ENCODE assay signal across 12 cellular contexts in genomic region chr3:162641317-162641716, GRCh38.
DNase-seq lines count a peak whose midpoint lies in the region; ATAC-seq and TF ChIP-seq lines count a peak whose summit lies in the region.
"Had no signal": no experiment of that assay in that cellular context is flagged by ENCODE, and none has a peak within 500 bp of the region (broad histone marks: within the 10 kb centered on the region; RNA-seq: fewer than 3 reads in every experiment).

No MANE protein-coding gene starts in this region.

- WGBS in GM23248 (ENCODE audit: low coverage in 1 of 2, low lambda C conversion rate in 2 of 2, missing lambda C conversion rate in 2 of 2), 2 experiments: 59 to 69% methylated on average over 3 of the region's 3 CpGs

- no peak overlapping the region for H3K4me3 ChIP-seq in GM23248
- peak overlapping the region; percentile 5 for H3K4me3 ChIP-seq in Loucy (ENCODE audit: low read length, poor library complexity, severe bottlenecking)
- no peak overlapping the region for H3K4me3 ChIP-seq in right atrium auricular region
- H3K4me3 ChIP-seq: A549 had no signal

- H3K4me1 ChIP-seq in GM23248 (ENCODE audit: insufficient read depth) (peaks cover 10% of the 10 kb centered on the region; the same call in 1 of the 2 replicates), Loucy (ENCODE audit: insufficient read depth, low read length, poor library complexity, severe bottlenecking) (peaks cover 15% of the 10 kb centered on the region), right atrium auricular region (no peaks in the 10 kb centered on the region)
- H3K4me1 ChIP-seq: A549, Caco-2 had no signal

- H3K79me2 ChIP-seq in GM23248 (ENCODE audit: insufficient read depth) (no peaks in the 10 kb centered on the region), Loucy (ENCODE audit: insufficient read depth, low read length) (no peaks in the 10 kb centered on the region)

- no peaks in the 10 kb centered on the region for H3K9me3 ChIP-seq in GM23248 (ENCODE audit: low read depth)
- H3K9me3 ChIP-seq in Loucy (ENCODE audit: insufficient read depth, low read depth, low read length): no peaks in the 10 kb centered on the region
- H3K9me3 ChIP-seq in right atrium auricular region: peaks cover 0 to 8% of the 10 kb centered on the region in 2 donors
- H3K9me3 ChIP-seq: BE2C, Caco-2 had no signal

- H3K4me2 ChIP-seq in GM23248 (ENCODE audit: unreplicated experiment) (no peak overlapping the region), Loucy (ENCODE audit: low read depth, low read length, poor library complexity, severe bottlenecking) (peak overlapping the region; percentile 45)
- H3K4me2 ChIP-seq: A549 had no signal

- H3K9me2 ChIP-seq in GM23248 (ENCODE audit: insufficient read depth): no peaks in the 10 kb centered on the region
- H3K9me2 ChIP-seq in Loucy (replicated peaks; ENCODE audit: low read depth, low read length): no peaks in the 10 kb centered on the region

- no peak overlapping the region for H3K9ac ChIP-seq in GM23248
- H3K9ac ChIP-seq in Loucy (ENCODE audit: low read depth, low read length, poor library complexity, severe bottlenecking): no peak overlapping the region

- H3K27ac ChIP-seq in GM23248 (no peak overlapping the region), right atrium auricular region (no peak overlapping the region)
- H3K27ac ChIP-seq: A549 had no signal

- H3F3A ChIP-seq in GM23248 (ENCODE audit: insufficient read depth) (no peaks in the 10 kb centered on the region; the same call in 1 of the 2 replicates), Loucy (ENCODE audit: low read depth) (no peaks in the 10 kb centered on the region)

- TF ChIP-seq CTCF in Loucy (conservative IDR thresholded peaks at IDR 0.05; ENCODE audit: low read length) (no peak), right atrium auricular region (IDR thresholded peaks at IDR 0.05) (no peak)

- DNase-seq in GM23248 (peak; percentile 4), amniotic epithelial cell (ENCODE audit: low read depth) (peak; percentile 25), right atrium auricular region (ENCODE audit: low spot score) (no peak), islet precursor cell (no peak)
- DNase-seq: BE2C; Caco-2; CD8-positive, alpha-beta memory T cell; H7 had no signal

- H4K20me1 ChIP-seq in GM23248 (ENCODE audit: insufficient read depth) (no peaks in the 10 kb centered on the region), Loucy (ENCODE audit: insufficient read depth, low read length, poor library complexity, severe bottlenecking) (no peaks in the 10 kb centered on the region)

- H3K36me3 ChIP-seq in GM23248 (ENCODE audit: low read depth) (no peaks in the 10 kb centered on the region), Loucy (ENCODE audit: insufficient read depth, low read length) (no peaks in the 10 kb centered on the region), right atrium auricular region (no peaks in the 10 kb centered on the region)
- H3K36me3 ChIP-seq: BE2C had no signal

- ATAC-seq in GM18517 (IDR thresholded peaks at IDR 0.05; ENCODE audit: unreplicated experiment): no peak
- ATAC-seq in HG02885 (IDR thresholded peaks at IDR 0.05; ENCODE audit: poor library complexity, unreplicated experiment): no peak
- ATAC-seq: A549 had no signal

- in situ Hi-C loops in GM23248 (cut with MboI): no loop called here

- H3K27me3 ChIP-seq in GM23248 (replicated peaks; ENCODE audit: insufficient read depth) (no peaks in the 10 kb centered on the region), Loucy (ENCODE audit: insufficient read depth, low read length, poor library complexity, severe bottlenecking) (no peaks in the 10 kb centered on the region), right atrium auricular region (no peaks in the 10 kb centered on the region)
- H3K27me3 ChIP-seq: BE2C had no signal

- H2AFZ ChIP-seq in GM23248: no peak overlapping the region
- no peak overlapping the region for H2AFZ ChIP-seq in Loucy (ENCODE audit: low read length)

Comparison
In these comparisons a context has a peak if more than half of its experiments do, and no peak if none do; other contexts are left out.
1. DNase-seq: peak in GM23248 (single experiment) and amniotic epithelial cell (single experiment); none in right atrium auricular region (single experiment) and islet precursor cell (single experiment).